1 cellular context compared by ENCODE assay signal in the genomic region with DNA sequence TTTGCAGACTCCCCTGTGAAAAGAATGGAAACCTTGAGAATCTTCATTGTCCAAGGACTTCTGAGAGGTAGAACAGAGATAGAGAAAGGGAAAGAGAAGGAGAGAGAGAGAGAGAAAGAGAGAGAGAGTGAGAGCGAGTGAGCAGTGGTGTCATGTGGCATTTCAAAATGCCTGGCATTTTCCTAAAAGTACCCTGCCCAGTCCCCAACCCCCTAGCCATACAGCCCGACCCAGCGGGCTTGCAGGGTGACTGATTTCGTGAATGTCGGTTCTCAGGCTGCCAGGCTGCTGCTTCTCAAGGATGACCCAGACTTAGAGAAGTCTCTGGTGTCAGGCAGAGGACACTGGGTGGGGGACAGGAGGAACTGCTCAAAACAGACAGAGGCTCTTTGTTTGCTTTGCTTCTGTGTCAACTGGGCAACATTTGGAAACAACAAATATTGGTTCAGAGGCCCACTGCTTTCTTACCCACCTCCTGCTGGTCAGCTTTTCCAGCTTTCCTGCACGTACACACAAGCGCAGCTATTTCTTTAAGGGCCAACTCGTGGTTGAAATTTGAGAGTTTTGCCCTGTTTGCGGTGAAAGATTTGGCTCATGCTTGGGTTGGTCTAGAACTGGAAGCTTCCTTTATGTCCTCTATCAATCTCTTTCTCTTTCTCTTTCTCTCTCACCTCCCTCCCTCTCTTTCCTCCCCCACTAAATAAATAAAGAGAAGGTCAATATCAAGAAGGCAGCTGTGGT.
TF ChIP-seq lines count a peak whose summit lies in the region.

No MANE protein-coding gene starts in this region.

TF ChIP-seq in HepG2, 621 proteins besides CTCF, POLR2A, EP300 and RAD21 (continued from another document and continues in another):
- no peak for TF ChIP-seq ZBTB40 (IDR thresholded peaks at IDR 0.05)
- no peak; the same call in 1 of the 2 replicates for TF ChIP-seq ZBTB40 (CRISPR knock-in tag; IDR thresholded peaks at IDR 0.05)
- no peak for TF ChIP-seq SMAD9 (CRISPR knock-in tag; IDR thresholded peaks at IDR 0.05)
- TF ChIP-seq, protein P1, sequence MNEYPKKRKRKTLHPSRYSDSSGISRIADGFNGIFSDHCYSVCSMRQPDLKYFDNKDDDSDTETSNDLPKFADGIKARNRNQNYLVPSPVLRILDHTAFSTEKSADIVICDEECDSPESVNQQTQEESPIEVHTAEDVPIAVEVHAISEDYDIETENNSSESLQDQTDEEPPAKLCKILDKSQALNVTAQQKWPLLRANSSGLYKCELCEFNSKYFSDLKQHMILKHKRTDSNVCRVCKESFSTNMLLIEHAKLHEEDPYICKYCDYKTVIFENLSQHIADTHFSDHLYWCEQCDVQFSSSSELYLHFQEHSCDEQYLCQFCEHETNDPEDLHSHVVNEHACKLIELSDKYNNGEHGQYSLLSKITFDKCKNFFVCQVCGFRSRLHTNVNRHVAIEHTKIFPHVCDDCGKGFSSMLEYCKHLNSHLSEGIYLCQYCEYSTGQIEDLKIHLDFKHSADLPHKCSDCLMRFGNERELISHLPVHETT (CRISPR knock-in tag; conservative IDR thresholded peaks at IDR 0.05), result peak; percentile 56; the same call in 1 of the 2 replicates
- peak; percentile 98 for TF ChIP-seq IKZF5 (CRISPR knock-in tag; IDR thresholded peaks at IDR 0.05)
- TF ChIP-seq BCL6 (CRISPR knock-in tag; IDR thresholded peaks at IDR 0.05), result peak; percentile 97
- TF ChIP-seq ZNF275 (CRISPR knock-in tag; IDR thresholded peaks at IDR 0.05; ENCODE audit: borderline replicate concordance), result no peak
- peak; percentile 34; the same call in 1 of the 2 replicates for TF ChIP-seq NFYC (CRISPR knock-in tag; IDR thresholded peaks at IDR 0.05)
- peak; percentile 95 for TF ChIP-seq DPF2 (CRISPR knock-in tag; IDR thresholded peaks at IDR 0.05; ENCODE audit: borderline replicate concordance, low read depth)
- TF ChIP-seq ZNF274 (CRISPR knock-in tag; IDR thresholded peaks at IDR 0.05), result peak; percentile 49; the same call in 1 of the 2 replicates
- TF ChIP-seq, protein P2, sequence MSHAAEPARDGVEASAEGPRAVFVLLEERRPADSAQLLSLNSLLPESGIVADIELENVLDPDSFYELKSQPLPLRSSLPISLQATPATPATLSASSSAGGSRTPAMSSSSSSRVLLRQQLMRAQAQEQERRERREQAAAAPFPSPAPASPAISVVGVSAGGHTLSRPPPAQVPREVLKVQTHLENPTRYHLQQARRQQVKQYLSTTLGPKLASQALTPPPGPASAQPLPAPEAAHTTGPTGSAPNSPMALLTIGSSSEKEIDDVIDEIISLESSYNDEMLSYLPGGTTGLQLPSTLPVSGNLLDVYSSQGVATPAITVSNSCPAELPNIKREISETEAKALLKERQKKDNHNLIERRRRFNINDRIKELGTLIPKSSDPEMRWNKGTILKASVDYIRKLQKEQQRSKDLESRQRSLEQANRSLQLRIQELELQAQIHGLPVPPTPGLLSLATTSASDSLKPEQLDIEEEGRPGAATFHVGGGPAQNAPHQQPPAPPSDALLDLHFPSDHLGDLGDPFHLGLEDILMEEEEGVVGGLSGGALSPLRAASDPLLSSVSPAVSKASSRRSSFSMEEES (CRISPR knock-in tag; IDR thresholded peaks at IDR 0.05), result peak; percentile 96
- peak; percentile 71; the same call in 1 of the 2 replicates for TF ChIP-seq SMYD3 (CRISPR knock-in tag; IDR thresholded peaks at IDR 0.05)
- no peak for TF ChIP-seq MAFG (CRISPR knock-in tag; IDR thresholded peaks at IDR 0.05)
- no peak for TF ChIP-seq ZNF709 (CRISPR knock-in tag; IDR thresholded peaks at IDR 0.05)
- TF ChIP-seq, protein P3, sequence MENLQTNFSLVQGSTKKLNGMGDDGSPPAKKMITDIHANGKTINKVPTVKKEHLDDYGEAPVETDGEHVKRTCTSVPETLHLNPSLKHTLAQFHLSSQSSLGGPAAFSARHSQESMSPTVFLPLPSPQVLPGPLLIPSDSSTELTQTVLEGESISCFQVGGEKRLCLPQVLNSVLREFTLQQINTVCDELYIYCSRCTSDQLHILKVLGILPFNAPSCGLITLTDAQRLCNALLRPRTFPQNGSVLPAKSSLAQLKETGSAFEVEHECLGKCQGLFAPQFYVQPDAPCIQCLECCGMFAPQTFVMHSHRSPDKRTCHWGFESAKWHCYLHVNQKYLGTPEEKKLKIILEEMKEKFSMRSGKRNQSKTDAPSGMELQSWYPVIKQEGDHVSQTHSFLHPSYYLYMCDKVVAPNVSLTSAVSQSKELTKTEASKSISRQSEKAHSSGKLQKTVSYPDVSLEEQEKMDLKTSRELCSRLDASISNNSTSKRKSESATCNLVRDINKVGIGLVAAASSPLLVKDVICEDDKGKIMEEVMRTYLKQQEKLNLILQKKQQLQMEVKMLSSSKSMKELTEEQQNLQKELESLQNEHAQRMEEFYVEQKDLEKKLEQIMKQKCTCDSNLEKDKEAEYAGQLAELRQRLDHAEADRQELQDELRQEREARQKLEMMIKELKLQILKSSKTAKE (CRISPR knock-in tag; IDR thresholded peaks at IDR 0.05; ENCODE audit: borderline replicate concordance), result peak; percentile 97
- peak; percentile 91; the same call in 1 of the 2 replicates for TF ChIP-seq NCOA1 (CRISPR knock-in tag; IDR thresholded peaks at IDR 0.05)
- TF ChIP-seq RARG (CRISPR knock-in tag; IDR thresholded peaks at IDR 0.05; ENCODE audit: low read depth), result no peak
- TF ChIP-seq ZNF3 (CRISPR knock-in tag; IDR thresholded peaks at IDR 0.05), result peak; percentile 27; the same call in 1 of the 2 replicates
- TF ChIP-seq MBNL3 (CRISPR knock-in tag; conservative IDR thresholded peaks at IDR 0.05), result no peak
- TF ChIP-seq SSRP1 (CRISPR knock-in tag; IDR thresholded peaks at IDR 0.05), result peak; percentile 86; the same call in 1 of the 2 replicates
- TF ChIP-seq ZNF839 (CRISPR knock-in tag; IDR thresholded peaks at IDR 0.05; ENCODE audit: borderline replicate concordance), result no peak
- TF ChIP-seq MIXL1 (CRISPR knock-in tag; IDR thresholded peaks at IDR 0.05), result peak; percentile 73; the same call in 1 of the 2 replicates
- TF ChIP-seq MBD4 (IDR thresholded peaks at IDR 0.05; ENCODE audit: borderline replicate concordance, low read length), result peak; percentile 97
- peak; percentile 86 for TF ChIP-seq ARNTL (CRISPR knock-in tag; IDR thresholded peaks at IDR 0.05)
- TF ChIP-seq, protein P4, sequence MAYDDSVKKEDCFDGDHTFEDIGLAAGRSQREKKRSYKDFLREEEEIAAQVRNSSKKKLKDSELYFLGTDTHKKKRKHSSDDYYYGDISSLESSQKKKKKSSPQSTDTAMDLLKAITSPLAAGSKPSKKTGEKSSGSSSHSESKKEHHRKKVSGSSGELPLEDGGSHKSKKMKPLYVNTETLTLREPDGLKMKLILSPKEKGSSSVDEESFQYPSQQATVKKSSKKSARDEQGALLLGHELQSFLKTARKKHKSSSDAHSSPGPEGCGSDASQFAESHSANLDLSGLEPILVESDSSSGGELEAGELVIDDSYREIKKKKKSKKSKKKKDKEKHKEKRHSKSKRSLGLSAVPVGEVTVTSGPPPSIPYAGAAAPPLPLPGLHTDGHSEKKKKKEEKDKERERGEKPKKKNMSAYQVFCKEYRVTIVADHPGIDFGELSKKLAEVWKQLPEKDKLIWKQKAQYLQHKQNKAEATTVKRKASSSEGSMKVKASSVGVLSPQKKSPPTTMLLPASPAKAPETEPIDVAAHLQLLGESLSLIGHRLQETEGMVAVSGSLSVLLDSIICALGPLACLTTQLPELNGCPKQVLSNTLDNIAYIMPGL (CRISPR knock-in tag; IDR thresholded peaks at IDR 0.05; ENCODE audit: borderline replicate concordance in 1 of 2, low read depth in 1 of 2), result peak; percentile 62; a peak in 2 of 4 replicates
- TF ChIP-seq ERF (CRISPR knock-in tag; IDR thresholded peaks at IDR 0.05), result peak; percentile 96
- TF ChIP-seq GFI1 (CRISPR knock-in tag; IDR thresholded peaks at IDR 0.05; ENCODE audit: borderline replicate concordance), result peak; percentile 96
- TF ChIP-seq ZNF101 (CRISPR knock-in tag; IDR thresholded peaks at IDR 0.05; ENCODE audit: borderline replicate concordance, low read depth), result no peak
- peak; percentile 76 for TF ChIP-seq KAT8 (CRISPR knock-in tag; IDR thresholded peaks at IDR 0.05)
- peak; percentile 50; the same call in 1 of the 2 replicates for TF ChIP-seq JUN (CRISPR knock-in tag; IDR thresholded peaks at IDR 0.05)
- TF ChIP-seq ZNF337 (CRISPR knock-in tag; IDR thresholded peaks at IDR 0.05; ENCODE audit: borderline replicate concordance, low read depth), result no peak; the same call in 1 of the 2 replicates
- TF ChIP-seq ELF3 (CRISPR knock-in tag; IDR thresholded peaks at IDR 0.05), result peak; percentile 96
- no peak for TF ChIP-seq NR3C1 (CRISPR knock-in tag; IDR thresholded peaks at IDR 0.05)
- no peak for TF ChIP-seq PCBP2 (optimal IDR thresholded peaks at IDR 0.05; ENCODE audit: low read depth, low read length, poor library complexity, severe bottlenecking)
- TF ChIP-seq MTA3 (CRISPR knock-in tag; IDR thresholded peaks at IDR 0.05), result no peak
- peak; percentile 92 for TF ChIP-seq IRF2 (CRISPR knock-in tag; IDR thresholded peaks at IDR 0.05)
- TF ChIP-seq, protein P5, sequence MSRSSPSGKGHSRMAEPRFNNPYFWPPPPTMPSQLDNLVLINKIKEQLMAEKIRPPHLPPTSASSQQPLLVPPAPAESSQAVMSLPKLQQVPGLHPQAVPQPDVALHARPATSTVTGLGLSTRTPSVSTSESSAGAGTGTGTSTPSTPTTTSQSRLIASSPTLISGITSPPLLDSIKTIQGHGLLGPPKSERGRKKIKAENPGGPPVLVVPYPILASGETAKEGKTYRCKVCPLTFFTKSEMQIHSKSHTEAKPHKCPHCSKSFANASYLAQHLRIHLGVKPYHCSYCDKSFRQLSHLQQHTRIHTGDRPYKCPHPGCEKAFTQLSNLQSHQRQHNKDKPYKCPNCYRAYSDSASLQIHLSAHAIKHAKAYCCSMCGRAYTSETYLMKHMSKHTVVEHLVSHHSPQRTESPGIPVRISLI (CRISPR knock-in tag; IDR thresholded peaks at IDR 0.05; ENCODE audit: borderline replicate concordance), result peak; percentile 72; the same call in 1 of the 2 replicates
- TF ChIP-seq ZNF841 (CRISPR knock-in tag; IDR thresholded peaks at IDR 0.05; ENCODE audit: borderline replicate concordance), result no peak
- TF ChIP-seq DNMT1 (CRISPR knock-in tag; IDR thresholded peaks at IDR 0.05), result no peak
